ENCODE assay signal across 8 cellular contexts in the genomic region with DNA sequence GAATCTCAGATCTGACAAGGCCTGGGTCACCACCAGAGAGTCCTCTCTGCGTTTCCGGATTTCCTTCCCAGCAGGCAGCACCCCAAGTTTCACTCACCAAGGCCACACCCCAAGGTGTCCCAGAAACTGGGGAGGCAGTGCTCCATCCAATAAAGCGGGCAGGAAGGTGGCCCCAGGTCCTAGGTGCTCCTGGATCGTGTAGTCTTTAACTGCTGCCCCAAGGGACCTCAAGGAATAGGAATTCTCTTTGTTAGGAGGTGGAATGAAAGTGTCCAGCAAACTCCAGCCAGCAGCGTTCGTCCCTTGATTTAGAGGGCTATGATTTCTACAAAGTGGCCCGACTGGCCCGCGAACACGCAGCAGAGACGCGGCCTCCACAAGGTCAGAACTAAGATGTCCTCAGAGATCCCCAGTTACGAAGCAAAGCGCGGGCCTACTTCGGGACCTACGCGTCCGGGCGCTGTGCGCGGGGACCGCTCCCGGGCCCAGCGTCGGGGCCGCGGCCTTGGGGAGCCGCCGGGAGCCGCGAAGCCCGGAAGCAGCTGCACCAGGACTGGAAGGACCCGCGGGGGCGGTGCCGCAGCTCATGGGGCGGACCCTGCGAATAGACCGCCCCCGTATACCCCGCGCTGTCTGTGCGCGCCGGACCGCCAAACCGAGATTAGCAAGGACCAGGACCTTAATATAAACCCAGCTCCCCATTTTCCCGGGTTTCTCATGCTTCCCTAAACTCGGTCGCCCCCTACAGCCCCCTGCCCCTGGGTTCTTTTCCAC. TPM values are rescaled to one million over a fixed set of nuclear protein-coding genes. Genes with fewer than 3 reads are reported as not detected.
DNase-seq lines count a peak whose midpoint lies in the region; ATAC-seq, FAIRE-seq and TF ChIP-seq lines count a peak whose summit lies in the region.

A gene with protein sequence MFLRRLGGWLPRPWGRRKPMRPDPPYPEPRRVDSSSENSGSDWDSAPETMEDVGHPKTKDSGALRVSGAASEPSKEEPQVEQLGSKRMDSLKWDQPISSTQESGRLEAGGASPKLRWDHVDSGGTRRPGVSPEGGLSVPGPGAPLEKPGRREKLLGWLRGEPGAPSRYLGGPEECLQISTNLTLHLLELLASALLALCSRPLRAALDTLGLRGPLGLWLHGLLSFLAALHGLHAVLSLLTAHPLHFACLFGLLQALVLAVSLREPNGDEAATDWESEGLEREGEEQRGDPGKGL (minus strand): TSS at position 555 of the 774 bp plus-strand sequence. CDS start 831 bp downstream, outside the sequence.

- H3K27ac ChIP-seq in left ventricle myocardium inferior (replicated peaks) (peak within 1 kb of the TSS; percentile 95), prostate gland (peak within 1 kb of the TSS; percentile 76 to 87)

- intact Hi-C loops in left ventricle myocardium inferior (cut with micrococcal nuclease), result no loop called here
- intact Hi-C loops in prostate gland (cut with DNase I), result no loop called here

- FAIRE-seq in urothelium cell line (lab: Jason Lieb, UNC), result no peak

- peak; percentile 95 for DNase-seq in DMS 273 (lab: John Stamatoyannopoulos, UW; ENCODE audit: unreplicated experiment)
- peak; percentile 53 for DNase-seq in GOT3 (lab: John Stamatoyannopoulos, UW)
- DNase-seq in NCI-H146 treated with DMSO at 0.1 percent for 48 hours (lab: John Stamatoyannopoulos, UW; ENCODE audit: unreplicated experiment), result peak; percentile 61
- DNase-seq in T-helper 17 cell, result peak; percentile 50 to 71 (median 67)
- peak; percentile 47 for DNase-seq in amniotic stem cell (lab: John Stamatoyannopoulos, UW)
- peak; percentile 90 for DNase-seq in left ventricle myocardium inferior
- peak; percentile 81 for DNase-seq in prostate gland (ENCODE audit: low spot score)
- peak; percentile 88 for DNase-seq in urothelium cell line (ENCODE audit: low spot score)

- H3K36me3 Mint-ChIP-seq in T-helper 17 cell (ENCODE audit: low read depth), result peaks cover 9% of the 10 kb centered on the region

- TF ChIP-seq POLR2A in prostate gland (IDR thresholded peaks at IDR 0.05), result peak; percentile 84

- under 1% methylated on average over 46 of the region's 51 CpGs for WGBS in prostate gland

- H3K4me1 ChIP-seq in left ventricle myocardium inferior (peaks cover 80% of the 10 kb centered on the region), prostate gland (replicated peaks) (peaks cover 24% of the 10 kb centered on the region)

- peak within 1 kb of the TSS; percentile 90 for H3K4me3 ChIP-seq in left ventricle myocardium inferior
- peak within 1 kb of the TSS; percentile 57 to 58 for H3K4me3 ChIP-seq in prostate gland

- H3K9me3 ChIP-seq in T-helper 17 cell (ENCODE audit: control insufficient read depth, low read length, poor library complexity, severe bottlenecking), result no peaks in the 10 kb centered on the region
- no peaks in the 10 kb centered on the region for H3K9me3 ChIP-seq in left ventricle myocardium inferior (replicated peaks)
- H3K9me3 ChIP-seq in prostate gland, result no peaks in the 10 kb centered on the region

- peaks cover 37% of the 10 kb centered on the region for H3K36me3 ChIP-seq in left ventricle myocardium inferior
- no peaks in the 10 kb centered on the region for H3K36me3 ChIP-seq in prostate gland

- no peaks in the 10 kb centered on the region for H3K27me3 ChIP-seq in left ventricle myocardium inferior (ENCODE audit: low read depth)
- no peaks in the 10 kb centered on the region for H3K27me3 ChIP-seq in prostate gland (replicated peaks; ENCODE audit: insufficient read depth)

- ATAC-seq in T-helper 17 cell, result peak; percentile 68

- TF ChIP-seq CTCF in left ventricle myocardium inferior (IDR thresholded peaks at IDR 0.05; ENCODE audit: borderline replicate concordance), result peak; percentile 9
- peak in 2 of 4 experiments; percentile 5 to 14 for TF ChIP-seq CTCF in prostate gland (IDR thresholded peaks at IDR 0.05)

- H3K4me3 Mint-ChIP-seq in T-helper 17 cell, result peak within 1 kb of the TSS; percentile 93

- peak within 1 kb of the TSS; percentile 92 for H3K27ac Mint-ChIP-seq in T-helper 17 cell

- H3K27me3 Mint-ChIP-seq in T-helper 17 cell, result no peaks in the 10 kb centered on the region

- peaks cover 63% of the 10 kb centered on the region for H3K4me1 Mint-ChIP-seq in T-helper 17 cell

RNA-seq across cellular contexts. Expression of the gene that starts here (rescaled TPM):
- total RNA-seq in T-helper 17 cell (10 to 100 TPM; 13.3 to 16.9 TPM), left ventricle myocardium inferior (16.9 TPM), prostate gland (10 to 100 TPM; 25.5 to 30.1 TPM)

Comparison
In these comparisons a context has a peak if more than half of its experiments do, and no peak if none do; other contexts are left out.
1. Peak in every context shown above with its lines: DNase-seq, ATAC-seq, H3K4me3 ChIP-seq and H3K27ac ChIP-seq.